ENCODE assay signal across 22 cellular contexts in genomic region chr6:36925809-36926208, GRCh38. TPM values are rescaled to one million over a fixed set of nuclear protein-coding genes. Genes with fewer than 3 reads are reported as not detected.
DNase-seq lines count a peak whose midpoint lies in the region; ATAC-seq, FAIRE-seq and TF ChIP-seq lines count a peak whose summit lies in the region.
"Had no signal": no experiment of that assay in that cellular context is flagged by ENCODE, and none has a peak within 500 bp of the region (broad histone marks: within the 10 kb centered on the region; RNA-seq: fewer than 3 reads in every experiment).

No MANE protein-coding gene starts in this region.

- no peak overlapping the region for H3K9ac ChIP-seq in HepG2 (ENCODE audit: insufficient read depth, low read depth, low read length)

- BruUV-seq in HepG2 (replicated peaks; lab: Mats Ljungman, UMichigan), result TSS peak; percentile 37

- no peak for FAIRE-seq in HepG2 (lab: Jason Lieb, UNC)
- FAIRE-seq: bronchial epithelial cell, TTC549 had no signal

- TF ChIP-seq CTCF in HepG2 (CRISPR knock-in tag; IDR thresholded peaks at IDR 0.05), result no peak
- TF ChIP-seq CTCF in right lobe of liver (IDR thresholded peaks at IDR 0.05), result no peak
- TF ChIP-seq CTCF in vagina (IDR thresholded peaks at IDR 0.05), result no peak

- H3K79me2 ChIP-seq in HepG2 (ENCODE audit: insufficient read depth, low read length), result no peaks in the 10 kb centered on the region

- DNase-seq in HepG2 (ENCODE audit: low spot score) (no peak), right lobe of liver (no peak), islet precursor cell (peak; percentile 23), vagina (ENCODE audit: extremely low spot score in 2 of 2) (no peak), DMS53 (lab: John Stamatoyannopoulos, UW) (no peak)
- peak; percentile 27 to 30 for DNase-seq in activated T-cell treated with anti-CD3 and anti-CD28 coated beads, Interleukin-2, amount 50 U/mL, for 48 hours
- DNase-seq: activated CD4-positive, alpha-beta T cell treated with anti-CD3 and anti-CD28 coated beads for 48 hours; CD4-positive, CD25-positive, alpha-beta regulatory T cell; erythroblast; gastrocnemius medialis; Kasumi-1; kidney glomerular epithelial cell; NCI-H1105; NCI-H524 treated with DMSO at 0.1 percent for 48 hours; stimulated activated CD4-positive, alpha-beta T cell treated with anti-CD3 and anti-CD28 coated beads, Interleukin-4, amount 100 ng/mL, for 4 hours; testis had no signal

- H2AFZ ChIP-seq in HepG2 (ENCODE audit: low read length), result no peak overlapping the region

- TF ChIP-seq EP300 in HepG2 (IDR thresholded peaks at IDR 0.05; ENCODE audit: low read depth in 2 of 2, low read length in 2 of 2), result no peak
- TF ChIP-seq EP300 in HepG2 (CRISPR knock-in tag; IDR thresholded peaks at IDR 0.05; ENCODE audit: borderline replicate concordance), result no peak

- no peak for ATAC-seq in HepG2
- ATAC-seq in right lobe of liver, result no peak
- no peak for ATAC-seq in HG02870 (IDR thresholded peaks at IDR 0.05; ENCODE audit: unreplicated experiment)
- ATAC-seq in HG03095 (IDR thresholded peaks at IDR 0.05; ENCODE audit: unreplicated experiment), result no peak
- ATAC-seq: gastrocnemius medialis had no signal

- TF ChIP-seq RAD21 in HepG2 (CRISPR knock-in tag; IDR thresholded peaks at IDR 0.05), result no peak

- no peak overlapping the region for H3K4me3 ChIP-seq in HepG2 (replicated peaks in 1 of 3; ENCODE audit: insufficient read depth in 1 of 3, low read depth in 2 of 3, low read length in 3 of 3)
- H3K4me3 ChIP-seq in right lobe of liver, result no peak overlapping the region
- H3K4me3 ChIP-seq in vagina, result no peak overlapping the region
- H3K4me3 ChIP-seq: gastrocnemius medialis, skin epidermis, testis had no signal

- H3K4me1 ChIP-seq in HepG2 (ENCODE audit: insufficient read depth, low read length) (peaks cover 11% of the 10 kb centered on the region; the same call in 1 of the 2 replicates), right lobe of liver (no peaks in the 10 kb centered on the region), vagina (peaks cover 47% of the 10 kb centered on the region)
- H3K4me1 ChIP-seq: testis had no signal

- in situ Hi-C loops in HepG2 (cut with HindIII; ENCODE audit: extremely low pct_ligation_motif_present, low pct_unique_long_range_greater_than_20kb), result no loop called here

- intact Hi-C loops in HepG2 (cut with micrococcal nuclease; ENCODE audit: unreplicated experiment) (loop anchor here (5.0 kb wide), 1 partner anchor 566 kb away; no protein-coding TSS in a partner anchor), right lobe of liver (cut with DNase I) (no loop called here), vagina (cut with DNase I) (no loop called here)

- H3K27me3 ChIP-seq in HepG2 (ENCODE audit: control insufficient read depth in 1 of 2, insufficient read depth in 2 of 2, low read length in 2 of 2) (no peaks in the 10 kb centered on the region), right lobe of liver (no peaks in the 10 kb centered on the region), vagina (no peaks in the 10 kb centered on the region)
- H3K27me3 ChIP-seq: gastrocnemius medialis, testis had no signal

- TF ChIP-seq POLR2A in HepG2 (IDR thresholded peaks at IDR 0.05; ENCODE audit: insufficient read depth in 1 of 2, low read depth in 2 of 2, low read length in 2 of 2) (no peak), right lobe of liver (IDR thresholded peaks at IDR 0.05) (no peak), vagina (IDR thresholded peaks at IDR 0.05) (no peak)

- POLR2A ChIA-PET in HepG2 (lab: Yijun Ruan, JAX), result no interaction called here

- no peak overlapping the region for H3K4me2 ChIP-seq in HepG2 (ENCODE audit: low read depth, low read length)

- 95% methylated on average over 4 of the region's 4 CpGs for WGBS in HepG2 (ENCODE audit: low lambda C conversion rate)
- WGBS in right lobe of liver (ENCODE audit: insufficient coverage, low coverage, low lambda C conversion rate, missing lambda C conversion rate), result 80% methylated on average over 2 of the region's 4 CpGs

- H3K9me3 ChIP-seq in HepG2 (ENCODE audit: low read length), result no peaks in the 10 kb centered on the region
- no peaks in the 10 kb centered on the region for H3K9me3 ChIP-seq in right lobe of liver
- no peaks in the 10 kb centered on the region for H3K9me3 ChIP-seq in vagina
- H3K9me3 ChIP-seq: gastrocnemius medialis, testis had no signal

- CTCF ChIA-PET in HepG2 (lab: Yijun Ruan, JAX; ENCODE audit: low intra/inter-chr PET ratio, low total read pairs), result no interaction called here

- no peaks in the 10 kb centered on the region for H4K20me1 ChIP-seq in HepG2 (ENCODE audit: insufficient read depth, low read length)

- H3K36me3 ChIP-seq in HepG2 (replicated peaks in 1 of 2; ENCODE audit: control insufficient read depth in 1 of 2, insufficient read depth in 2 of 2, low read length in 2 of 2) (peaks cover 3 to 10% of the 10 kb centered on the region in 2 experiments; a peak in 4 of 5 replicates), right lobe of liver (peaks cover 0 to 11% (median 4%) of the 10 kb centered on the region in 4 donors), vagina (peaks cover 0 to 26% of the 10 kb centered on the region in 2 donors)

- H3K27ac ChIP-seq in HepG2 (ENCODE audit: extremely low read length, insufficient read depth, low read length) (no peak overlapping the region), right lobe of liver (no peak overlapping the region), vagina (peak overlapping the region; percentile 73)
- H3K27ac ChIP-seq: testis had no signal

RNA-seq across cellular contexts. Expression of gene PI16, which starts 28.7 kb away (rescaled TPM):
- total RNA-seq in HepG2 (2016; rRNA removed; fragmentation: Illumina TruSeq; extraction: Trizol) (not detected in 2 replicates), right lobe of liver (under 1 TPM in 2 of 6 experiments, not detected in 4; 0.11 to 0.42 TPM), vagina (88.6 TPM)
- not detected in 2 replicates for total RNA-seq in HepG2 (2016; cell fraction: cytosol; rRNA removed; fragmentation: Illumina TruSeq; extraction: Trizol; ENCODE audit: low read depth)
- not detected in 2 replicates for total RNA-seq in HepG2 (2016; cell fraction: insoluble cytoplasmic fraction; rRNA removed; fragmentation: Illumina TruSeq; extraction: Trizol)
- not detected in 2 replicates for total RNA-seq in HepG2 (2016; cell fraction: membrane; rRNA removed; fragmentation: Illumina TruSeq; extraction: Trizol)
- not detected in 2 replicates for total RNA-seq in HepG2 (2016; cell fraction: nucleus; rRNA removed; fragmentation: Illumina TruSeq; extraction: Trizol)
- not detected in 2 replicates for polyA plus RNA-seq in HepG2 (2011; rRNA removed)
- not detected in 2 replicates for polyA plus RNA-seq in HepG2 (2011; cell fraction: cytosol; rRNA removed)
- not detected in 2 replicates for polyA plus RNA-seq in HepG2 (2011; cell fraction: nucleus; rRNA removed)
- polyA plus RNA-seq in HepG2 (2012), result not detected in 2 replicates
- not detected in 2 replicates for polyA plus RNA-seq in HepG2 (2016; cell fraction: cytosol; fragmentation: Illumina TruSeq; extraction: Trizol; ENCODE audit: low read depth)
- polyA plus RNA-seq in HepG2 (2016; cell fraction: insoluble cytoplasmic fraction; fragmentation: Illumina TruSeq; extraction: Trizol; ENCODE audit: low read depth), result not detected in 2 replicates
- not detected in 2 replicates for polyA plus RNA-seq in HepG2 (2016; cell fraction: membrane; fragmentation: Illumina TruSeq; extraction: Trizol; ENCODE audit: low read depth)
- not detected in 2 replicates for polyA plus RNA-seq in HepG2 (2016; cell fraction: nucleus; fragmentation: Illumina TruSeq; extraction: Trizol; ENCODE audit: insufficient read depth, low read depth)
- 0.33 TPM in 1 of 2 replicates, not detected in the other for polyA minus RNA-seq in HepG2 (2011; rRNA and poly(A)+ RNA removed; ENCODE audit: low replicate concordance)
- not detected in 2 replicates for polyA minus RNA-seq in HepG2 (2011; cell fraction: cytosol; rRNA and poly(A)+ RNA removed)
- polyA minus RNA-seq in HepG2 (2011; cell fraction: nucleus; rRNA and poly(A)+ RNA removed), result not detected in 2 replicates
- total RNA-seq: bronchial epithelial cell had no signal
- polyA plus RNA-seq: neural cell had no signal

RNA-seq across cellular contexts. Expression of gene C6orf89, which starts 40.1 kb away (rescaled TPM):
- 23.9 and 32.2 TPM in 2 replicates for total RNA-seq in HepG2 (2016; rRNA removed; fragmentation: Illumina TruSeq; extraction: Trizol)
- 7.9 and 8.2 TPM in 2 replicates for total RNA-seq in HepG2 (2016; cell fraction: cytosol; rRNA removed; fragmentation: Illumina TruSeq; extraction: Trizol; ENCODE audit: low read depth)
- 22.0 and 33.0 TPM in 2 replicates for total RNA-seq in HepG2 (2016; cell fraction: insoluble cytoplasmic fraction; rRNA removed; fragmentation: Illumina TruSeq; extraction: Trizol)
- 14.6 and 15.0 TPM in 2 replicates for total RNA-seq in HepG2 (2016; cell fraction: membrane; rRNA removed; fragmentation: Illumina TruSeq; extraction: Trizol)
- 25.4 and 27.7 TPM in 2 replicates for total RNA-seq in HepG2 (2016; cell fraction: nucleus; rRNA removed; fragmentation: Illumina TruSeq; extraction: Trizol)
- 22.1 and 26.0 TPM in 2 replicates for polyA plus RNA-seq in HepG2 (2011; rRNA removed)
- polyA plus RNA-seq in HepG2 (2011; cell fraction: cytosol; rRNA removed), result 11.4 and 16.3 TPM in 2 replicates
- polyA plus RNA-seq in HepG2 (2011; cell fraction: nucleus; rRNA removed), result 12.6 and 14.7 TPM in 2 replicates
- polyA plus RNA-seq in HepG2 (2012), result 24.1 and 25.8 TPM in 2 replicates
- 6.6 and 6.8 TPM in 2 replicates for polyA plus RNA-seq in HepG2 (2016; cell fraction: cytosol; fragmentation: Illumina TruSeq; extraction: Trizol; ENCODE audit: low read depth)
- polyA plus RNA-seq in HepG2 (2016; cell fraction: insoluble cytoplasmic fraction; fragmentation: Illumina TruSeq; extraction: Trizol; ENCODE audit: low read depth), result 16.8 and 19.4 TPM in 2 replicates
- 10.3 and 12.1 TPM in 2 replicates for polyA plus RNA-seq in HepG2 (2016; cell fraction: membrane; fragmentation: Illumina TruSeq; extraction: Trizol; ENCODE audit: low read depth)
- polyA plus RNA-seq in HepG2 (2016; cell fraction: nucleus; fragmentation: Illumina TruSeq; extraction: Trizol; ENCODE audit: insufficient read depth, low read depth), result 31.1 and 31.6 TPM in 2 replicates
- polyA minus RNA-seq in HepG2 (2011; rRNA and poly(A)+ RNA removed; ENCODE audit: low replicate concordance), result 18.1 and 18.8 TPM in 2 replicates
- 7.6 and 13.6 TPM in 2 replicates for polyA minus RNA-seq in HepG2 (2011; cell fraction: cytosol; rRNA and poly(A)+ RNA removed)
- polyA minus RNA-seq in HepG2 (2011; cell fraction: nucleus; rRNA and poly(A)+ RNA removed), result 6.8 and 8.6 TPM in 2 replicates
- total RNA-seq in right lobe of liver, result 10 to 100 TPM; 29.0 to 37.0 (median 32.1) TPM
- 36.8 TPM for total RNA-seq in vagina

RNA-seq across cellular contexts. Expression of gene PPIL1, which starts 51.2 kb away (rescaled TPM):
- total RNA-seq in HepG2 (2016; rRNA removed; fragmentation: Illumina TruSeq; extraction: Trizol), result 144 and 202 TPM in 2 replicates
- total RNA-seq in HepG2 (2016; cell fraction: cytosol; rRNA removed; fragmentation: Illumina TruSeq; extraction: Trizol; ENCODE audit: low read depth), result 18.7 and 21.1 TPM in 2 replicates
- 144 and 223 TPM in 2 replicates for total RNA-seq in HepG2 (2016; cell fraction: insoluble cytoplasmic fraction; rRNA removed; fragmentation: Illumina TruSeq; extraction: Trizol)
- total RNA-seq in HepG2 (2016; cell fraction: membrane; rRNA removed; fragmentation: Illumina TruSeq; extraction: Trizol), result 75.0 TPM in 2 replicates
- total RNA-seq in HepG2 (2016; cell fraction: nucleus; rRNA removed; fragmentation: Illumina TruSeq; extraction: Trizol), result 60.3 and 65.1 TPM in 2 replicates
- 59.0 and 74.2 TPM in 2 replicates for polyA plus RNA-seq in HepG2 (2011; rRNA removed)
- 53.5 and 73.2 TPM in 2 replicates for polyA plus RNA-seq in HepG2 (2011; cell fraction: cytosol; rRNA removed)
- 9.9 and 13.8 TPM in 2 replicates for polyA plus RNA-seq in HepG2 (2011; cell fraction: nucleus; rRNA removed)
- polyA plus RNA-seq in HepG2 (2012), result 62.2 and 66.4 TPM in 2 replicates
- polyA plus RNA-seq in HepG2 (2016; cell fraction: cytosol; fragmentation: Illumina TruSeq; extraction: Trizol; ENCODE audit: low read depth), result 20.3 and 21.1 TPM in 2 replicates
- polyA plus RNA-seq in HepG2 (2016; cell fraction: insoluble cytoplasmic fraction; fragmentation: Illumina TruSeq; extraction: Trizol; ENCODE audit: low read depth), result 209 and 228 TPM in 2 replicates
- 57.0 and 58.9 TPM in 2 replicates for polyA plus RNA-seq in HepG2 (2016; cell fraction: membrane; fragmentation: Illumina TruSeq; extraction: Trizol; ENCODE audit: low read depth)
- polyA plus RNA-seq in HepG2 (2016; cell fraction: nucleus; fragmentation: Illumina TruSeq; extraction: Trizol; ENCODE audit: insufficient read depth, low read depth), result 73.7 and 81.3 TPM in 2 replicates
- polyA minus RNA-seq in HepG2 (2011; rRNA and poly(A)+ RNA removed; ENCODE audit: low replicate concordance), result 69.1 and 72.7 TPM in 2 replicates
- polyA minus RNA-seq in HepG2 (2011; cell fraction: cytosol; rRNA and poly(A)+ RNA removed), result 31.7 and 39.2 TPM in 2 replicates
- 17.1 and 20.0 TPM in 2 replicates for polyA minus RNA-seq in HepG2 (2011; cell fraction: nucleus; rRNA and poly(A)+ RNA removed)
- total RNA-seq in right lobe of liver, result 10 to 100 TPM; 11.2 to 29.2 (median 16.5) TPM
- total RNA-seq in vagina, result 18.9 TPM

Comparison
In these comparisons a context has a peak if more than half of its experiments do, and no peak if none do; other contexts are left out.
1. DNase-seq: peak in activated T-cell treated with anti-CD3 and anti-CD28 coated beads, Interleukin-2, amount 50 U/mL, for 48 hours (2 of 2) and islet precursor cell (single experiment); none in HepG2 (single experiment), right lobe of liver (0 of 3), vagina (0 of 2) and DMS53 (single experiment).
2. RNA of gene PI16, which starts 28.7 kb away (total RNA-seq): 88.6 TPM in vagina (single experiment); 0.11 to 0.42 TPM in right lobe of liver and not detected in HepG2; every median in the first group is over 10 times any median in the second.